ENCODE assay signal across 8 cellular contexts in genomic region chr4:38867478-38868054, GRCh38. TPM values are rescaled to one million over a fixed set of nuclear protein-coding genes. Genes with fewer than 3 reads are reported as not detected.
DNase-seq lines count a peak whose midpoint lies in the region; ATAC-seq and TF ChIP-seq lines count a peak whose summit lies in the region.

FAM114A1 (plus strand) TSS chr4:38867806; CDS start chr4:38878079, 10,273 bp downstream.

- H3K27ac ChIP-seq in endodermal cell (ENCODE audit: low read depth, low read length) (no peak within 1 kb of the TSS), lower lobe of right lung (peak within 1 kb of the TSS; percentile 91)

- no peak within 1 kb of the TSS for H3K27ac Mint-ChIP-seq in WTC11
- H3K27ac Mint-ChIP-seq in endodermal cell = no peak within 1 kb of the TSS
- H3K27ac Mint-ChIP-seq in stimulated activated naive CD8-positive, alpha-beta T cell treated with anti-CD3 and anti-CD28 coated beads, Interleukin-15, amount 100 ng/mL, for 72 hours = no peak within 1 kb of the TSS

- H3K4me1 ChIP-seq in endodermal cell (ENCODE audit: control insufficient read depth, insufficient read depth, low read length) (no peaks in the 10 kb centered on the region), lower lobe of right lung (peaks cover 35% of the 10 kb centered on the region)

- H3K9ac ChIP-seq in endodermal cell (ENCODE audit: extremely low read depth, low read length, poor library complexity, severe bottlenecking) = peak within 1 kb of the TSS; percentile 88

- no peaks in the 10 kb centered on the region for H3K27me3 ChIP-seq in endodermal cell (ENCODE audit: control insufficient read depth, insufficient read depth, low read length, poor library complexity, severe bottlenecking)
- no peaks in the 10 kb centered on the region for H3K27me3 ChIP-seq in lower lobe of right lung (ENCODE audit: low read depth)

- H3K9me3 ChIP-seq in endodermal cell (ENCODE audit: control insufficient read depth, low read length) (no peaks in the 10 kb centered on the region), lower lobe of right lung (no peaks in the 10 kb centered on the region)

- peaks cover 12% of the 10 kb centered on the region for H3K36me3 ChIP-seq in endodermal cell (ENCODE audit: control insufficient read depth, insufficient read depth, low read length)
- H3K36me3 ChIP-seq in lower lobe of right lung = no peaks in the 10 kb centered on the region

- peak within 1 kb of the TSS; percentile 84 for H3K4me3 ChIP-seq in endodermal cell (ENCODE audit: low read length)
- H3K4me3 ChIP-seq in lower lobe of right lung = peak within 1 kb of the TSS; percentile 75

- no peaks in the 10 kb centered on the region for H3K9me3 Mint-ChIP-seq in WTC11
- H3K9me3 Mint-ChIP-seq in endodermal cell = no peaks in the 10 kb centered on the region
- no peaks in the 10 kb centered on the region for H3K9me3 Mint-ChIP-seq in stimulated activated naive CD8-positive, alpha-beta T cell treated with anti-CD3 and anti-CD28 coated beads, Interleukin-15, amount 100 ng/mL, for 72 hours

- WGBS in endodermal cell (ENCODE audit: insufficient coverage in 1 of 2, insufficient read length in 1 of 2), 2 experiments = 0 to 1% methylated on average over 12 to 64 of the region's 66 CpGs

- TF ChIP-seq CTCF in WTC11 (IDR thresholded peaks at IDR 0.05) = no peak
- TF ChIP-seq CTCF in endodermal cell (conservative IDR thresholded peaks at IDR 0.05) = no peak
- TF ChIP-seq CTCF in lower lobe of right lung (IDR thresholded peaks at IDR 0.05) = no peak

- H3K27me3 Mint-ChIP-seq in WTC11 (ENCODE audit: low read depth) (peaks cover 5% of the 10 kb centered on the region; the same call in 1 of the 2 replicates), endodermal cell (ENCODE audit: insufficient read depth) (peaks cover 6% of the 10 kb centered on the region)
- peaks cover 22% of the 10 kb centered on the region for H3K27me3 Mint-ChIP-seq in stimulated activated naive CD8-positive, alpha-beta T cell treated with anti-CD3 and anti-CD28 coated beads, Interleukin-15, amount 100 ng/mL, for 72 hours

- peaks cover 16% of the 10 kb centered on the region for H3K4me1 Mint-ChIP-seq in WTC11
- peaks cover 8% of the 10 kb centered on the region for H3K4me1 Mint-ChIP-seq in endodermal cell
- H3K4me1 Mint-ChIP-seq in stimulated activated naive CD8-positive, alpha-beta T cell treated with anti-CD3 and anti-CD28 coated beads, Interleukin-15, amount 100 ng/mL, for 72 hours = peaks cover 11% of the 10 kb centered on the region

- ATAC-seq in GM21825 (IDR thresholded peaks at IDR 0.05; ENCODE audit: unreplicated experiment) (peak; percentile 86), WTC11 (peak; percentile 71), lower lobe of right lung (peak; percentile 99)
- ATAC-seq in stimulated activated naive CD8-positive, alpha-beta T cell treated with anti-CD3 and anti-CD28 coated beads, Interleukin-15, amount 100 ng/mL, for 72 hours = peak; percentile 81

- POLR2A ChIA-PET in WTC11 (lab: Charles Lee) = interaction anchor here (0.6 kb wide), 1 partner anchor 875 kb away, joined by 3 read pairs; no protein-coding TSS in a partner anchor

- intact Hi-C loops in lower lobe of right lung (cut with DNase I) = no loop called here

- DNase-seq in NCI-H82 (lab: John Stamatoyannopoulos, UW) (peak; percentile 49), NCI-H82 treated with DMSO at 0.1 percent for 48 hours (lab: John Stamatoyannopoulos, UW; ENCODE audit: unreplicated experiment) (no peak), LoVo (ENCODE audit: low spot score) (peak; percentile 84), WTC11 (ENCODE audit: low spot score) (peak; percentile 61), endodermal cell (peak; percentile 88), lower lobe of right lung (peak; percentile 86)
- DNase-seq in stimulated activated naive CD8-positive, alpha-beta T cell treated with anti-CD3 and anti-CD28 coated beads, Interleukin-15, amount 100 ng/mL, for 72 hours = peak in 1 of 2 donors; percentile 21

- H3K4me3 Mint-ChIP-seq in WTC11 (peak within 1 kb of the TSS; percentile 75), endodermal cell (peak within 1 kb of the TSS; percentile 71)
- H3K4me3 Mint-ChIP-seq in stimulated activated naive CD8-positive, alpha-beta T cell treated with anti-CD3 and anti-CD28 coated beads, Interleukin-15, amount 100 ng/mL, for 72 hours = peak within 1 kb of the TSS; percentile 69 to 71

- CTCF ChIA-PET in WTC11 (lab: Charles Lee) = interaction anchor here (0.6 to 2.8 kb wide), 6 partner anchors 19 to 1031 kb away, joined by 3 to 14 read pairs (median 4); no protein-coding TSS in a partner anchor

- H3K36me3 Mint-ChIP-seq in WTC11 (no peaks in the 10 kb centered on the region; the same call in 1 of the 2 replicates), endodermal cell (ENCODE audit: low read depth) (no peaks in the 10 kb centered on the region)

TF ChIP-seq in WTC11, 78 proteins besides CTCF, POLR2A, EP300 and RAD21 (continues in another document):
- TF ChIP-seq JUN (CRISPR knock-in tag; IDR thresholded peaks at IDR 0.05) (no peak), ZNF263 (CRISPR knock-in tag; IDR thresholded peaks at IDR 0.05; ENCODE audit: low read depth) (no peak), HMGA2 (CRISPR knock-in tag; IDR thresholded peaks at IDR 0.05) (no peak), CDX4 (CRISPR knock-in tag; IDR thresholded peaks at IDR 0.05; ENCODE audit: borderline replicate concordance) (no peak), MYBL2 (CRISPR knock-in tag; IDR thresholded peaks at IDR 0.05) (no peak), NR3C1 (CRISPR knock-in tag; conservative IDR thresholded peaks at IDR 0.05; ENCODE audit: low read depth) (no peak), NFATC4 (CRISPR knock-in tag; IDR thresholded peaks at IDR 0.05) (no peak), CREB1 (CRISPR knock-in tag; IDR thresholded peaks at IDR 0.05) (no peak), CBFB (CRISPR knock-in tag; IDR thresholded peaks at IDR 0.05; ENCODE audit: low read depth) (no peak), RORB (CRISPR knock-in tag; IDR thresholded peaks at IDR 0.05) (no peak), MXD4 (CRISPR knock-in tag; IDR thresholded peaks at IDR 0.05; ENCODE audit: borderline replicate concordance) (no peak), FOXK1 (CRISPR knock-in tag; IDR thresholded peaks at IDR 0.05) (no peak), TP53 (CRISPR knock-in tag; IDR thresholded peaks at IDR 0.05) (no peak), ZNF671 (CRISPR knock-in tag; IDR thresholded peaks at IDR 0.05) (no peak), SOX15 (CRISPR knock-in tag; IDR thresholded peaks at IDR 0.05) (no peak), ELF4 (CRISPR knock-in tag; IDR thresholded peaks at IDR 0.05; ENCODE audit: low read depth) (no peak), JAZF1 (CRISPR knock-in tag; IDR thresholded peaks at IDR 0.05) (no peak)
- TF ChIP-seq, protein P1, sequence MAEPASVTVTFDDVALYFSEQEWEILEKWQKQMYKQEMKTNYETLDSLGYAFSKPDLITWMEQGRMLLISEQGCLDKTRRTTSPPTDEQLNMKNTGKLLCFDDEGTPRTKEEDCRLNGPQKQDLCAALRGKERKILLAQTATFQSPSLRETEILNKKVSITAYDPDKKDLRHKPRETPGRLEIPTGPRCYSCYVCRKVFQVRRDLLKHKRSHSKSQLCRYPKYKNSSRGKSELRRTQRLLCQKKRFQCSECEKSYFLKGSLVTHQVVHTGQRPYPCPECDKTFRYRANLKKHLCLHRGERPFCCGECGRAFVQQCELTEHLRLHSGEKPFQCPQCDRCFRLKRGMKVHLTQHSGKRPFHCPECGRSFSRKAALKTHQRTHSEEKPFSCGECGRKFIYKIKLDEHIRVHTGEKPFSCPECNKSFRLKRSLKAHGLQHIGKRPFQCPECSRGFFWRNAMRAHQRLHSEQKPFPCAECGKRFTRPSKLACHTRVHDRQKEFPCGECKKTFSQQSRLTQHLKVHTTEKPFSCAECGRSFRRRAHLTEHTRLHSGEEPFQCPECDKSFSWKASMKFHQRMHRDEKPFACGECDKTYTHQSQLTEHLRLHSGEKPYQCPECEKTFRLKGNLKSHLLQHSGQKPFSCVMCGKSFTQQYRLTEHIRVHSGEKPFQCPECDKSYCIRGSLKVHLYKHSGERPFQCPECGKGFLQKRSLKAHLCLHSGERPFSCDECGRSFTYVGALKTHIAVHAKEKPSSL (CRISPR knock-in tag; conservative IDR thresholded peaks at IDR 0.05) = no peak
- TF ChIP-seq, protein P2, sequence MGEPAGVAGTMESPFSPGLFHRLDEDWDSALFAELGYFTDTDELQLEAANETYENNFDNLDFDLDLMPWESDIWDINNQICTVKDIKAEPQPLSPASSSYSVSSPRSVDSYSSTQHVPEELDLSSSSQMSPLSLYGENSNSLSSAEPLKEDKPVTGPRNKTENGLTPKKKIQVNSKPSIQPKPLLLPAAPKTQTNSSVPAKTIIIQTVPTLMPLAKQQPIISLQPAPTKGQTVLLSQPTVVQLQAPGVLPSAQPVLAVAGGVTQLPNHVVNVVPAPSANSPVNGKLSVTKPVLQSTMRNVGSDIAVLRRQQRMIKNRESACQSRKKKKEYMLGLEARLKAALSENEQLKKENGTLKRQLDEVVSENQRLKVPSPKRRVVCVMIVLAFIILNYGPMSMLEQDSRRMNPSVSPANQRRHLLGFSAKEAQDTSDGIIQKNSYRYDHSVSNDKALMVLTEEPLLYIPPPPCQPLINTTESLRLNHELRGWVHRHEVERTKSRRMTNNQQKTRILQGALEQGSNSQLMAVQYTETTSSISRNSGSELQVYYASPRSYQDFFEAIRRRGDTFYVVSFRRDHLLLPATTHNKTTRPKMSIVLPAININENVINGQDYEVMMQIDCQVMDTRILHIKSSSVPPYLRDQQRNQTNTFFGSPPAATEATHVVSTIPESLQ (CRISPR knock-in tag; IDR thresholded peaks at IDR 0.05) = no peak

RNA-seq across cellular contexts. Expression of gene FAM114A1, which starts in this region (rescaled TPM):
- total RNA-seq in WTC11 (2021) (13.8 to 17.6 TPM (median 15.7 TPM) in 3 replicates), endodermal cell (10 to 100 TPM; 19.3 to 39.3 TPM), lower lobe of right lung (41.6 TPM)
- 17.2 TPM for polyA plus RNA-seq in endodermal cell (2013, experiment 1 of 2)
- polyA plus RNA-seq in endodermal cell (2013, experiment 2 of 2) = 17.8 TPM
